Comparison of ENCODE assay signal across 27 cellular contexts in the genomic region with DNA sequence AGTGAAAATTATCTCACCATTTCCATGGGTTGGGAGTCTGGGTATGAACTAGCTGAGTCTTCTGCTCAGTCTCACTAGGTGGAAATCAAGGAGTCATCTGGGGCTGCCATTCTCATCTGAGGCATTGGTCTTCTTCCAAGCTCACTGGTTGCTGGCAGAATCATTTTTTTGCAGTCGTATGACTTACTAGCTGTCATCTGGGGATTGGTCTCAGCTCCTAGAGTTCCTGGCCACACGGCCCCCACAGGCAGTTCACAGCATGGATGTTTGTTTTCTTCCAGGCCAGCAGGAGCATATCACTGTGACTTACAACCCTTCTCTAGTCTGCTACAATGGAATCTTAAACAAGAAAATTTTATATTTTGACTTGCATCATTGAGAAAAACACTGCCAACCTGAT. TPM values are rescaled to one million over a fixed set of nuclear protein-coding genes. Genes with fewer than 3 reads are reported as not detected.
"Had no signal": no experiment of that assay in that cellular context is flagged by ENCODE, and none has a peak within 500 bp of the region (broad histone marks: within the 10 kb centered on the region; RNA-seq: fewer than 3 reads in every experiment).

No MANE protein-coding gene starts in this region.

- DNase-seq: activated CD4-positive, alpha-beta T cell treated with anti-CD3 and anti-CD28 coated beads for 1 hour; activated CD4-positive, alpha-beta T cell treated with anti-CD3 and anti-CD28 coated beads, Interleukin-2, amount 50 U/mL, for 1 hour; activated CD8-positive, alpha-beta T cell treated with anti-CD3 and anti-CD28 coated beads for 36 hours; activated T-cell treated with anti-CD3 and anti-CD28 coated beads, Interleukin-2, amount 50 U/mL, for 4 hours; central memory CD4-positive, alpha-beta T cell; islet precursor cell; left ventricle myocardium superior; mammary epithelial cell; naive B cell; nephron progenitor cell; ovary; psoas muscle; stimulated activated CD4-positive, alpha-beta T cell treated with anti-CD3 and anti-CD28 coated beads, Interleukin-1b, Interleukin-23, amount 100 ng/mL, for 48 hours; stimulated activated CD4-positive, alpha-beta T cell treated with anti-CD3 and anti-CD28 coated beads, Interleukin-4, amount 100 ng/mL, for 4 hours; stimulated activated CD8-positive, alpha-beta memory T cell treated with anti-CD3 and anti-CD28 coated beads, Interleukin-4, amount 100 ng/mL, for 48 hours; stimulated activated naive CD8-positive, alpha-beta T cell treated with anti-CD3 and anti-CD28 coated beads, Interleukin-15, amount 100 ng/mL, for 72 hours; substantia nigra had no signal

- ATAC-seq: activated CD8-positive, alpha-beta T cell treated with anti-CD3 and anti-CD28 coated beads for 36 hours; activated naive CD4-positive, alpha-beta T cell treated with anti-CD3 and anti-CD28 coated beads, Interleukin-2, amount 50 U/mL, for 72 hours; activated T-cell treated with anti-CD3 and anti-CD28 coated beads, Interleukin-2, amount 50 U/mL, for 4 hours; activated T-helper 17 cell treated with anti-CD3 and anti-CD28 coated beads, Interleukin-2, amount 50 U/mL, for 72 hours; left ventricle myocardium superior; psoas muscle; stimulated activated memory B cell treated with anti-CD40 and anti-IgM and Interleukin-4, amounts not matched to agents 10 μg/mL and 1 μg/mL and 100 μg/mL, for 72 hours; stimulated activated naive CD8-positive, alpha-beta T cell treated with anti-CD3 and anti-CD28 coated beads, Interleukin-15, amount 100 ng/mL, for 72 hours; WTC11 had no signal

RNA-seq across cellular contexts. Expression of gene OR10AD1, which starts 18.6 kb away (rescaled TPM):
- total RNA-seq: activated CD8-positive, alpha-beta T cell treated with anti-CD3 and anti-CD28 coated beads for 36 hours; activated naive CD4-positive, alpha-beta T cell treated with anti-CD3 and anti-CD28 coated beads, Interleukin-2, amount 50 U/mL, for 72 hours; activated T-cell treated with anti-CD3 and anti-CD28 coated beads, Interleukin-2, amount 50 U/mL, for 4 hours; activated T-helper 17 cell treated with anti-CD3 and anti-CD28 coated beads, Interleukin-2, amount 50 U/mL, for 72 hours; breast epithelium; esophagus muscularis mucosa; frontal cortex; left ventricle myocardium superior; mammary epithelial cell; ovary; psoas muscle; smooth muscle cell; vagina; WTC11 had no signal
- polyA plus RNA-seq: mammary epithelial cell, ovary, smooth muscle cell, thymus had no signal
